19 cellular contexts compared by ENCODE assay signal in genomic region chr3:54859204-54859603, GRCh38.
A peak's percentile ranks its signal among the peaks of the same experiment; 100 is the strongest.
DNase-seq lines count a peak whose midpoint lies in the region; ATAC-seq and TF ChIP-seq lines count a peak whose summit lies in the region.
"Had no signal": no experiment of that assay in that cellular context is flagged by ENCODE, and none has a peak within 500 bp of the region (broad histone marks: within the 10 kb centered on the region; RNA-seq: fewer than 3 reads in every experiment).

No MANE protein-coding gene starts in this region.

- DNase-seq in EL (peak; percentile 62), NCI-H69 (lab: John Stamatoyannopoulos, UW) (peak; percentile 42), epithelial cell of esophagus (ENCODE audit: low read depth) (peak; percentile 66), myocyte (ENCODE audit: low read depth) (peak; percentile 28), epidermal melanocyte (ENCODE audit: insufficient read length, low spot score) (no peak), retina (no peak)
- DNase-seq: activated CD8-positive, alpha-beta memory T cell treated with anti-CD3 and anti-CD28 coated beads for 24 hours; activated effector memory CD4-positive, alpha-beta T cell treated with anti-CD3 and anti-CD28 coated beads, Interleukin-2, amount 50 U/mL, for 16 hours; effector CD8-positive, alpha-beta T cell; left cardiac atrium; NCI-H446 treated with DMSO at 0.1 percent for 48 hours; OCI-M1; stimulated activated naive B cell treated with anti-CD40 and anti-IgM and Interleukin-4, amounts not matched to agents 10 μg/mL and 1 μg/mL and 100 μg/mL, for 72 hours; upper lobe of right lung had no signal

- no peak for ATAC-seq in GM18873 (IDR thresholded peaks at IDR 0.05; ENCODE audit: low FRiP score, unreplicated experiment)
- no peak for ATAC-seq in activated CD4-positive, CD25-positive, alpha-beta regulatory T cell treated with anti-CD3 and anti-CD28 coated beads, Interleukin-2, amount 50 U/mL, for 24 hours
- ATAC-seq: K562; left cardiac atrium; stimulated activated naive B cell treated with anti-CD40 and anti-IgM and Interleukin-4, amounts not matched to agents 10 μg/mL and 1 μg/mL and 100 μg/mL, for 72 hours; upper lobe of right lung had no signal

- no peak overlapping the region for H3K4me3 ChIP-seq in epithelial cell of esophagus (ENCODE audit: low read length)
- H3K4me3 ChIP-seq: BLaER1 treated with 17β-estradiol and CSF1 and Interleukin-3, amounts not matched to agents 10 nM and 100 nM; K562; smooth muscle cell; upper lobe of right lung had no signal

- no peak for TF ChIP-seq CTCF in epithelial cell of esophagus (IDR thresholded peaks at IDR 0.05; ENCODE audit: insufficient read depth, low read depth, low read length, missing control alignments)

Comparison
In these comparisons a context has a peak if more than half of its experiments do, and no peak if none do; other contexts are left out.
1. DNase-seq: peak in EL (single experiment), NCI-H69 (single experiment), epithelial cell of esophagus (single experiment) and myocyte (single experiment); none in epidermal melanocyte (single experiment) and retina (single experiment).